7 cellular contexts compared by ENCODE assay signal in the genomic region with DNA sequence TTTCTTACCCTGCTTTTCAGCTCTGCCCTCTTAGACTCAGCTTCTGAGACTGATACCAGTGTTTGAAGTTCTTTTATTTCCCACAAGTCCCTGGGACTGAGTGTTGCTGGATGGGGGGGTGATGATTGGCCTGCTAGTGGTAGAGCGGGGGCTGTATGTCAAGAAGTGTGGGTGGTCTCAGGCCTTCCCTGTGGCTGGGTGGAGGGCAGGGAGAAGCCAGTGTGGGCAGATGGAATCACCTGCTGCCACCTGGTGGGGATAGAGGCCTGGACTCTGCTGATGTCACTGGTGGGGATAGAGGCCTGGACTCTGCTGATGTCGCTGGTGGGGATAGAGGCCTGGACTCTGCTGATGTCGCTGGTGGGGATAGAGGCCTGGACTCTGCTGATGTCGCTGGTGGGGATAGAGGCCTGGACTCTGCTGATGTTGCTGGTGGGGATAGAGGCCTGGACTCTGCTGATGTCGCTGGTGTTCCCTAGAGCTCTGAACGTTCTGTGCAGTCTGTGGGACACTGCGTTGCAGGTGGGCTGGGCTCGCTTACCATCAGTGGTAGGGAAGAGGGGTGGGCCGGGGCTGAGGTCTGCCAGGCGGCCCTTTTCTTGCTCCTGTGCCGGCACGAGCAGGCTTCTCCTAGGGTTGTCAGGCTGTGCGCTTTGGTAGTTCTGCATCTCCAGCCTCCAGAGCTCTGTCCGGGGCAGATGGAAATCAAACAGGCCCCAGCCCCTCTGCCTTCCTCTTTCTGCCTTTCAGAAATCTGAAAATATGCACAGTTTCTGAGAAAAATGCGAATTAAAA.
DNase-seq lines count a peak whose midpoint lies in the region; ATAC-seq and TF ChIP-seq lines count a peak whose summit lies in the region.

No MANE protein-coding gene starts in this region.

- peak; percentile 56 for DNase-seq in GM10248 (ENCODE audit: extremely low spot score)
- peak; percentile 20 for DNase-seq in HK-2 (ENCODE audit: unreplicated experiment)
- DNase-seq in T1000 (lab: John Stamatoyannopoulos, UW), result peak; percentile 48
- peak; percentile 62 for DNase-seq in dermis blood vessel endothelial cell
- DNase-seq in naive thymus-derived CD4-positive, alpha-beta T cell, result peak in 8 of 9 donors; percentile 18 to 49 (median 30)

- ATAC-seq in naive thymus-derived CD4-positive, alpha-beta T cell, result peak; percentile 72
- ATAC-seq in HG02571 (IDR thresholded peaks at IDR 0.05; ENCODE audit: unreplicated experiment), result no peak
- no peak for ATAC-seq in HG03521 (IDR thresholded peaks at IDR 0.05; ENCODE audit: unreplicated experiment)

- H3K4me1 ChIP-seq in naive thymus-derived CD4-positive, alpha-beta T cell (ENCODE audit: control insufficient read depth in 2 of 2, insufficient read depth in 2 of 2, low read length in 2 of 2), result no peaks in the 10 kb centered on the region

- no peaks in the 10 kb centered on the region for H3K27me3 Mint-ChIP-seq in naive thymus-derived CD4-positive, alpha-beta T cell

- peak overlapping the region in 6 of 9 donors; percentile 34 to 88 (median 50) for H3K27ac Mint-ChIP-seq in naive thymus-derived CD4-positive, alpha-beta T cell

- CTCF ChIA-PET in GM10248 (lab: Yijun Ruan, JAX), result interaction anchor here (0.7 to 6.0 kb wide), 16 partner anchors 8 to 312 kb away, joined by 3 to 52 read pairs (median 4); no protein-coding TSS in a partner anchor
- CTCF ChIA-PET in naive thymus-derived CD4-positive, alpha-beta T cell (lab: Charles Lee), result interaction anchor here (0.5 to 6.3 kb wide), 6 partner anchors 8 to 149 kb away, joined by 3 to 82 read pairs (median 4); no protein-coding TSS in a partner anchor

- no peak overlapping the region for H3K4me3 Mint-ChIP-seq in naive thymus-derived CD4-positive, alpha-beta T cell

- H3K9me3 Mint-ChIP-seq in naive thymus-derived CD4-positive, alpha-beta T cell, result no peaks in the 10 kb centered on the region

- H3K27me3 ChIP-seq in naive thymus-derived CD4-positive, alpha-beta T cell (ENCODE audit: control insufficient read depth in 2 of 2, insufficient read depth in 2 of 2, low read length in 2 of 2), result no peaks in the 10 kb centered on the region

- H3K4me1 Mint-ChIP-seq in naive thymus-derived CD4-positive, alpha-beta T cell, result peaks cover 14 to 73% (median 57%) of the 10 kb centered on the region in 7 donors

- intact Hi-C loops in naive thymus-derived CD4-positive, alpha-beta T cell (cut with micrococcal nuclease), result loop anchor here (1.0 to 10.0 kb wide), 5 partner anchors 13 to 272 kb away; no protein-coding TSS in a partner anchor

- peaks cover 3 to 17% (median 5%) of the 10 kb centered on the region in 5 donors for H3K36me3 Mint-ChIP-seq in naive thymus-derived CD4-positive, alpha-beta T cell

- no peak overlapping the region for H3K4me3 ChIP-seq in naive thymus-derived CD4-positive, alpha-beta T cell (ENCODE audit: low read length)

- POLR2A ChIA-PET in GM10248 (lab: Yijun Ruan, JAX), result no interaction called here
- POLR2A ChIA-PET in naive thymus-derived CD4-positive, alpha-beta T cell (lab: Charles Lee), result interaction anchor here (0.7 to 1.1 kb wide), 2 partner anchors 16 to 148 kb away, joined by 3 read pairs; no protein-coding TSS in a partner anchor

- H3K36me3 ChIP-seq in naive thymus-derived CD4-positive, alpha-beta T cell (ENCODE audit: control insufficient read depth in 2 of 3, insufficient read depth in 3 of 3, low read length in 3 of 3), result peaks cover 0 to 24% (median 0%) of the 10 kb centered on the region in 3 experiments

- no peaks in the 10 kb centered on the region for H3K9me3 ChIP-seq in naive thymus-derived CD4-positive, alpha-beta T cell (ENCODE audit: control insufficient read depth in 2 of 3, low read length in 3 of 3)

- peak; percentile 67 for TF ChIP-seq CTCF in GM10248 (IDR thresholded peaks at IDR 0.05; ENCODE audit: control extremely low read depth, extremely low read depth, low read depth, missing control alignments)

- no peak overlapping the region for H3K27ac ChIP-seq in naive thymus-derived CD4-positive, alpha-beta T cell (ENCODE audit: low read depth, low read length)
